In the genomic region with DNA sequence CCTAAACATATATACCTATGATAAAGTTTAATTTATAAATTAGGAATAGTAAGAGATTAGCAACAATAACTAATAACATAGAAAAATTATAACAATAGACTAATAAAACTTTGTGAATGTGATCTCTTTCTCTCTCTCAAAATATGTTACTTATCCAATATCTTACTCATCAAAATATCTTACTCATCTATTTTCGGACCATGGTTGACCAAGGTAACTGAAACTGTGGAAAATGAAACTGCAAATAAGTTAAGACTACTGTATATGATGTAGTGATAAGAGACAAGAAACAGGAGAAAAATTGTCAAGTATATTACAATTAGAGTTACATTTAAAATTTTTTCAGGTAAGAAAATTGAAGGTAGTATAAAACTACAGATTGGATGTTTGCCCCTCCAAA, we compare ENCODE assay signal across 1 cellular context.
TF ChIP-seq lines count a peak whose summit lies in the region.

No MANE protein-coding gene starts in this region.

TF ChIP-seq in GM12878, 131 proteins besides CTCF, POLR2A, EP300 and RAD21 (continued from another document):
- peak; percentile 66; the same call in 1 of the 2 replicates for TF ChIP-seq MEF2A (IDR thresholded peaks at IDR 0.05; ENCODE audit: insufficient read depth, low read depth, low read length)
